ENCODE assay signal across 8 cellular contexts in genomic region chr17:80474933-80475915, GRCh38. TPM values are rescaled to one million over a fixed set of nuclear protein-coding genes. Genes with fewer than 3 reads are reported as not detected.
A peak's percentile ranks its signal among the peaks of the same experiment; 100 is the strongest.
DNase-seq lines count a peak whose midpoint lies in the region; ATAC-seq and TF ChIP-seq lines count a peak whose summit lies in the region.

No MANE protein-coding gene starts in this region.

- peak overlapping the region; percentile 71 for H3K4me3 Mint-ChIP-seq in activated naive CD4-positive, alpha-beta T cell treated with anti-CD3 and anti-CD28 coated beads for 36 hours

- ATAC-seq in GM18511 (IDR thresholded peaks at IDR 0.05; ENCODE audit: unreplicated experiment): no peak
- ATAC-seq in HG02852 (IDR thresholded peaks at IDR 0.05; ENCODE audit: unreplicated experiment): no peak

- H3K27me3 Mint-ChIP-seq in activated naive CD4-positive, alpha-beta T cell treated with anti-CD3 and anti-CD28 coated beads for 36 hours (ENCODE audit: low read depth): peaks cover 41% of the 10 kb centered on the region

- H3K36me3 Mint-ChIP-seq in activated naive CD4-positive, alpha-beta T cell treated with anti-CD3 and anti-CD28 coated beads for 36 hours (ENCODE audit: low read depth): no peaks in the 10 kb centered on the region

- intact Hi-C loops in activated naive CD4-positive, alpha-beta T cell treated with anti-CD3 and anti-CD28 coated beads for 36 hours (cut with micrococcal nuclease): loop anchor here (2.0 to 10.0 kb wide), 3 partner anchors 48 to 310 kb away; no protein-coding TSS in a partner anchor

- peak overlapping the region; percentile 71 for H3K27ac ChIP-seq in temporal lobe (ENCODE audit: low read depth, low read length)

- peaks cover 22% of the 10 kb centered on the region for H3K4me1 Mint-ChIP-seq in activated naive CD4-positive, alpha-beta T cell treated with anti-CD3 and anti-CD28 coated beads for 36 hours (ENCODE audit: low read depth)

- DNase-seq in activated naive CD4-positive, alpha-beta T cell treated with anti-CD3 and anti-CD28 coated beads for 36 hours: peak; percentile 20
- no peak for DNase-seq in activated naive CD4-positive, alpha-beta T cell (lab: John Stamatoyannopoulos, UW)
- DNase-seq in hepatic stellate cell (ENCODE audit: low spot score) (peak; percentile 47), foreskin melanocyte (no peak)

- CTCF ChIA-PET in activated naive CD4-positive, alpha-beta T cell treated with anti-CD3 and anti-CD28 coated beads for 36 hours (lab: Charles Lee): interaction anchor here (0.6 to 1.7 kb wide), 5 partner anchors 7 to 424 kb away, joined by 3 to 5 read pairs (median 4); no protein-coding TSS in a partner anchor

- no peak overlapping the region for H3K27ac Mint-ChIP-seq in activated naive CD4-positive, alpha-beta T cell treated with anti-CD3 and anti-CD28 coated beads for 36 hours

- no peak for TF ChIP-seq CTCF in WI38 (IDR thresholded peaks at IDR 0.05; ENCODE audit: low read depth, low read length)

- H3K9me3 Mint-ChIP-seq in activated naive CD4-positive, alpha-beta T cell treated with anti-CD3 and anti-CD28 coated beads for 36 hours: no peaks in the 10 kb centered on the region

- H3K4me3 ChIP-seq in WI38 (ENCODE audit: low read depth, low read length): peak overlapping the region; percentile 59

RNA-seq across cellular contexts. Expression of gene NPTX1, which starts 1.2 kb away (rescaled TPM):
- total RNA-seq in activated naive CD4-positive, alpha-beta T cell treated with anti-CD3 and anti-CD28 coated beads for 36 hours: 10 to 100 TPM; 10.4 to 10.7 TPM
- total RNA-seq in temporal lobe: 6.6 TPM

Comparison
In these comparisons a context has a peak if more than half of its experiments do, and no peak if none do; other contexts are left out.
1. DNase-seq: peak in activated naive CD4-positive, alpha-beta T cell treated with anti-CD3 and anti-CD28 coated beads for 36 hours (single experiment) and hepatic stellate cell (single experiment); none in activated naive CD4-positive, alpha-beta T cell (0 of 4) and foreskin melanocyte (single experiment).